32 cellular contexts compared by ENCODE assay signal in the genomic region with DNA sequence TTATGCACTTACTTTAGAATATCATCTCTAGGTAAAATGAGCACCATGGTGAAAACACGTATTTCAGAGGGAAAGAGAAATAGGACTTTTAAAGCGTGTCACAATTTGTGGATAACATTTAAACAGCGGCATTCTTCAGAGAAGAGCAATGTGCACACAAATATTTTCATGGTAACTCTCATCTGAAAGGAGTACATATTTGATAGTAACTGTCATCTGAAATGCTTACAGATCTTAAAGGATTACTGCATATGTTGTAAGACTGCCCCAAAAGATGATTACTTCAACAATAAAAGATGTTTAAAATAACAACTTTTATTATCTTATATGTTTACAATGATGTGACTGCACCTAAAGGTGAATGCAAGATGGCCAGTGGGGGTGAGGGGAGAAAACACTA.
"Had no signal": no experiment of that assay in that cellular context is flagged by ENCODE, and none has a peak within 500 bp of the region (broad histone marks: within the 10 kb centered on the region; RNA-seq: fewer than 3 reads in every experiment).

No MANE protein-coding gene starts in this region.

- ATAC-seq: activated CD4-positive, alpha-beta T cell treated with anti-CD3 and anti-CD28 coated beads for 36 hours; activated CD8-positive, alpha-beta T cell treated with anti-CD3 and anti-CD28 coated beads, Interleukin-2, amount 10 ng/mL, durations not matched to agents 7 days and 5 days; activated naive CD4-positive, alpha-beta T cell treated with anti-CD3 and anti-CD28 coated beads, Interleukin-2, amount 50 U/mL, for 72 hours; activated T-cell treated with anti-CD3 and anti-CD28 coated beads, Interleukin-2, amount 50 U/mL, for 72 hours; body of pancreas; left lobe of liver; lower lobe of right lung; naive thymus-derived CD8-positive, alpha-beta T cell; pancreas; stimulated activated naive B cell treated with anti-CD40 and anti-IgM and Interleukin-4, amounts not matched to agents 10 μg/mL and 1 μg/mL and 100 μg/mL, for 72 hours; T-helper 17 cell had no signal

- H3K4me1 ChIP-seq: body of pancreas, lower lobe of right lung, pancreas, prostate gland, sigmoid colon, stomach, thyroid gland, upper lobe of left lung, vagina had no signal

- H3K27ac ChIP-seq: body of pancreas, lower lobe of right lung, pancreas, prostate gland, sigmoid colon, stomach, thyroid gland, upper lobe of left lung, vagina had no signal

- H3K27me3 ChIP-seq: body of pancreas, pancreas, sigmoid colon, stomach, thyroid gland, upper lobe of left lung, vagina had no signal

- DNase-seq: activated B cell treated with CpG ODN at 0.5 μM for 24 hours; activated CD4-positive, alpha-beta T cell treated with anti-CD3 and anti-CD28 coated beads for 36 hours; activated CD8-positive, alpha-beta T cell treated with anti-CD3 and anti-CD28 coated beads, Interleukin-2, amount 10 ng/mL, durations not matched to agents 7 days and 5 days; activated naive CD4-positive, alpha-beta T cell; activated T-cell treated with anti-CD3 and anti-CD28 coated beads for 4 hours; activated T-cell treated with anti-CD3 and anti-CD28 coated beads, Interleukin-2, amount 50 U/mL, for 72 hours; aorta; body of pancreas; cortex of kidney; foreskin fibroblast; head of caudate nucleus; hippocampal formation; kidney; lower lobe of right lung; mesenchymal stem cell; naive thymus-derived CD8-positive, alpha-beta T cell; nucleus accumbens; pancreas; retina; sigmoid colon; small intestine; stimulated activated CD4-positive, alpha-beta T cell treated with anti-CD3 and anti-CD28 coated beads, Interleukin-4, amount 100 ng/mL, for 4 hours; stimulated activated naive B cell treated with anti-CD40 and anti-IgM and Interleukin-4, amounts not matched to agents 10 μg/mL and 1 μg/mL and 100 μg/mL, for 72 hours; stomach; T-helper 17 cell; T1000; thyroid gland; upper lobe of left lung had no signal

- H3K36me3 ChIP-seq: lower lobe of right lung, pancreas, prostate gland, sigmoid colon, stomach, thyroid gland, upper lobe of left lung, vagina had no signal

- H3K9me3 ChIP-seq: body of pancreas, lower lobe of right lung, pancreas, prostate gland, sigmoid colon, stomach, thyroid gland, upper lobe of left lung, vagina had no signal

- H3K4me3 ChIP-seq: body of pancreas, lower lobe of right lung, pancreas, prostate gland, sigmoid colon, stomach, thyroid gland, upper lobe of left lung, vagina had no signal
